In genomic region chr2:63486861-63487290, GRCh38 we compare ENCODE assay signal across 14 cellular contexts.
A peak's percentile ranks its signal among the peaks of the same experiment; 100 is the strongest.
DNase-seq lines count a peak whose midpoint lies in the region; ATAC-seq, FAIRE-seq and TF ChIP-seq lines count a peak whose summit lies in the region.
"Had no signal": no experiment of that assay in that cellular context is flagged by ENCODE, and none has a peak within 500 bp of the region (broad histone marks: within the 10 kb centered on the region; RNA-seq: fewer than 3 reads in every experiment).

No MANE protein-coding gene starts in this region.

- TF ChIP-seq CTCF in HepG2 (CRISPR knock-in tag; IDR thresholded peaks at IDR 0.05) (peak; percentile 63), right lobe of liver (IDR thresholded peaks at IDR 0.05) (peak in 2 of 4 donors; percentile 12 to 18)

- H3K36me3 ChIP-seq in HepG2 (replicated peaks in 1 of 2; ENCODE audit: control insufficient read depth in 1 of 2, insufficient read depth in 2 of 2, low read length in 2 of 2) = no peaks in the 10 kb centered on the region
- H3K36me3 ChIP-seq in right lobe of liver = no peaks in the 10 kb centered on the region
- H3K36me3 ChIP-seq: BE2C had no signal

- no peak overlapping the region for H3K4me3 ChIP-seq in HepG2 (replicated peaks in 1 of 3; ENCODE audit: insufficient read depth in 1 of 3, low read depth in 2 of 3, low read length in 3 of 3)
- H3K4me3 ChIP-seq in right lobe of liver = no peak overlapping the region
- H3K4me3 ChIP-seq: gastroesophageal sphincter had no signal

- H3K9me3 ChIP-seq in HepG2 (ENCODE audit: low read length) = no peaks in the 10 kb centered on the region
- H3K9me3 ChIP-seq in right lobe of liver = no peaks in the 10 kb centered on the region
- H3K9me3 ChIP-seq: BE2C, gastroesophageal sphincter had no signal

- no peak overlapping the region for H3K9ac ChIP-seq in HepG2 (ENCODE audit: insufficient read depth, low read depth, low read length)

- TF ChIP-seq RAD21 in HepG2 (CRISPR knock-in tag; IDR thresholded peaks at IDR 0.05) = no peak

- intact Hi-C loops in HepG2 (cut with micrococcal nuclease; ENCODE audit: unreplicated experiment) = no loop called here
- intact Hi-C loops in right lobe of liver (cut with DNase I) = no loop called here

- POLR2A ChIA-PET in HepG2 (lab: Yijun Ruan, JAX) = no interaction called here

- TF ChIP-seq POLR2A in HepG2 (IDR thresholded peaks at IDR 0.05; ENCODE audit: insufficient read depth in 1 of 2, low read depth in 2 of 2, low read length in 2 of 2) = no peak
- no peak for TF ChIP-seq POLR2A in right lobe of liver (IDR thresholded peaks at IDR 0.05)

- no peaks in the 10 kb centered on the region for H3K79me2 ChIP-seq in HepG2 (ENCODE audit: insufficient read depth, low read length)

- TF ChIP-seq EP300 in HepG2 (IDR thresholded peaks at IDR 0.05; ENCODE audit: low read depth in 2 of 2, low read length in 2 of 2) = no peak
- TF ChIP-seq EP300 in HepG2 (CRISPR knock-in tag; IDR thresholded peaks at IDR 0.05; ENCODE audit: borderline replicate concordance) = no peak

- H3K27ac ChIP-seq in HepG2 (ENCODE audit: extremely low read length, insufficient read depth, low read length) = no peak overlapping the region
- H3K27ac ChIP-seq in right lobe of liver = no peak overlapping the region
- H3K27ac ChIP-seq: gastroesophageal sphincter had no signal

- FAIRE-seq in HepG2 (lab: Jason Lieb, UNC) = no peak

- WGBS in HepG2 (ENCODE audit: low lambda C conversion rate) = 69% methylated on average over 2 of the region's 2 CpGs
- 92% methylated on average over 2 of the region's 2 CpGs for WGBS in right lobe of liver (ENCODE audit: insufficient coverage, low coverage, low lambda C conversion rate, missing lambda C conversion rate)

- H3K4me2 ChIP-seq in HepG2 (ENCODE audit: low read depth, low read length) = no peak overlapping the region

- DNase-seq in HepG2 (ENCODE audit: low spot score) (no peak), right lobe of liver (no peak), NCI-H526 treated with DMSO at 0.1 percent for 48 hours (lab: John Stamatoyannopoulos, UW) (peak; percentile 19), astrocyte of the hippocampus (ENCODE audit: low read depth, low spot score) (peak; percentile 11), superior temporal gyrus (ENCODE audit: extremely low spot score) (peak; percentile 61), GM19238 (ENCODE audit: insufficient read length, low spot score) (no peak)
- DNase-seq: BE2C; NCI-H446 treated with DMSO at 0.1 percent for 48 hours; occipital lobe; stimulated activated CD4-positive, alpha-beta T cell treated with anti-CD3 and anti-CD28 coated beads, Interleukin-1b, Interleukin-23, amount 100 ng/mL, for 48 hours had no signal

- H3K27me3 ChIP-seq in HepG2 (ENCODE audit: control insufficient read depth in 1 of 2, insufficient read depth in 2 of 2, low read length in 2 of 2) (no peaks in the 10 kb centered on the region), right lobe of liver (no peaks in the 10 kb centered on the region)
- H3K27me3 ChIP-seq: BE2C, gastroesophageal sphincter had no signal

- CTCF ChIA-PET in HepG2 (lab: Yijun Ruan, JAX; ENCODE audit: low intra/inter-chr PET ratio, low total read pairs) = interaction anchor here (1.8 kb wide), 1 partner anchor 408 kb away, joined by 6 read pairs; no protein-coding TSS in a partner anchor

- H4K20me1 ChIP-seq in HepG2 (ENCODE audit: insufficient read depth, low read length) = no peaks in the 10 kb centered on the region

- no TSS peak for BruUV-seq in HepG2 (replicated peaks; lab: Mats Ljungman, UMichigan)

- in situ Hi-C loops in HepG2 (cut with HindIII; ENCODE audit: extremely low pct_ligation_motif_present, low pct_unique_long_range_greater_than_20kb) = loop anchor here (10.0 kb wide), 1 partner anchor 412 kb away; no protein-coding TSS in a partner anchor

- H3K4me1 ChIP-seq in HepG2 (ENCODE audit: insufficient read depth, low read length) (no peaks in the 10 kb centered on the region), right lobe of liver (no peaks in the 10 kb centered on the region)
- H3K4me1 ChIP-seq: BE2C, gastroesophageal sphincter had no signal

- ATAC-seq in HepG2 (peak; percentile 82), right lobe of liver (no peak), GM18517 (IDR thresholded peaks at IDR 0.05; ENCODE audit: unreplicated experiment) (no peak), HG02798 (IDR thresholded peaks at IDR 0.05; ENCODE audit: poor library complexity, unreplicated experiment) (no peak)
- ATAC-seq: gastroesophageal sphincter, left lobe of liver had no signal

- no peak overlapping the region for H2AFZ ChIP-seq in HepG2 (ENCODE audit: low read length)

TF ChIP-seq in HepG2, 621 proteins besides CTCF, POLR2A, EP300 and RAD21:
- no peak for TF ChIP-seq ERF (CRISPR knock-in tag; IDR thresholded peaks at IDR 0.05)
- TF ChIP-seq MAFK (conservative IDR thresholded peaks at IDR 0.05 in 1 of 2, IDR thresholded peaks at IDR 0.05 in 1 of 2; ENCODE audit: low read length in 2 of 2) = peak; percentile 67 to 75
- TF ChIP-seq SALL2 (CRISPR knock-in tag; IDR thresholded peaks at IDR 0.05) = no peak
- TF ChIP-seq HHEX (CRISPR knock-in tag; IDR thresholded peaks at IDR 0.05) = no peak
- peak; percentile 63 for TF ChIP-seq STAG1 (CRISPR knock-in tag; IDR thresholded peaks at IDR 0.05)
- TF ChIP-seq HDAC1 (CRISPR knock-in tag; IDR thresholded peaks at IDR 0.05) = no peak
- TF ChIP-seq ZBTB21 (CRISPR knock-in tag; IDR thresholded peaks at IDR 0.05) = no peak
- no peak for TF ChIP-seq DMAP1 (CRISPR knock-in tag; IDR thresholded peaks at IDR 0.05)
- TF ChIP-seq MAFF (IDR thresholded peaks at IDR 0.05; ENCODE audit: low read depth, low read length) = peak; percentile 53; the same call in 1 of the 2 replicates
- TF ChIP-seq ZNF484 (CRISPR knock-in tag; IDR thresholded peaks at IDR 0.05; ENCODE audit: borderline replicate concordance, low read depth) = no peak
- 0 out of 2 replicates have a peak, but pooled peaks have one; percentile 27 for TF ChIP-seq MIXL1 (CRISPR knock-in tag; IDR thresholded peaks at IDR 0.05)
- TF ChIP-seq ELF1 (CRISPR knock-in tag; IDR thresholded peaks at IDR 0.05) = no peak
- no peak for TF ChIP-seq CBX1 (IDR thresholded peaks at IDR 0.05; ENCODE audit: low read depth)

Comparison
In these comparisons a context has a peak if more than half of its experiments do, and no peak if none do; other contexts are left out.
1. DNase-seq: peak in NCI-H526 treated with DMSO at 0.1 percent for 48 hours (single experiment), astrocyte of the hippocampus (single experiment) and superior temporal gyrus (single experiment); none in HepG2 (single experiment), right lobe of liver (0 of 3) and GM19238 (single experiment).